Comparison of ENCODE assay signal across 12 cellular contexts in the genomic region with DNA sequence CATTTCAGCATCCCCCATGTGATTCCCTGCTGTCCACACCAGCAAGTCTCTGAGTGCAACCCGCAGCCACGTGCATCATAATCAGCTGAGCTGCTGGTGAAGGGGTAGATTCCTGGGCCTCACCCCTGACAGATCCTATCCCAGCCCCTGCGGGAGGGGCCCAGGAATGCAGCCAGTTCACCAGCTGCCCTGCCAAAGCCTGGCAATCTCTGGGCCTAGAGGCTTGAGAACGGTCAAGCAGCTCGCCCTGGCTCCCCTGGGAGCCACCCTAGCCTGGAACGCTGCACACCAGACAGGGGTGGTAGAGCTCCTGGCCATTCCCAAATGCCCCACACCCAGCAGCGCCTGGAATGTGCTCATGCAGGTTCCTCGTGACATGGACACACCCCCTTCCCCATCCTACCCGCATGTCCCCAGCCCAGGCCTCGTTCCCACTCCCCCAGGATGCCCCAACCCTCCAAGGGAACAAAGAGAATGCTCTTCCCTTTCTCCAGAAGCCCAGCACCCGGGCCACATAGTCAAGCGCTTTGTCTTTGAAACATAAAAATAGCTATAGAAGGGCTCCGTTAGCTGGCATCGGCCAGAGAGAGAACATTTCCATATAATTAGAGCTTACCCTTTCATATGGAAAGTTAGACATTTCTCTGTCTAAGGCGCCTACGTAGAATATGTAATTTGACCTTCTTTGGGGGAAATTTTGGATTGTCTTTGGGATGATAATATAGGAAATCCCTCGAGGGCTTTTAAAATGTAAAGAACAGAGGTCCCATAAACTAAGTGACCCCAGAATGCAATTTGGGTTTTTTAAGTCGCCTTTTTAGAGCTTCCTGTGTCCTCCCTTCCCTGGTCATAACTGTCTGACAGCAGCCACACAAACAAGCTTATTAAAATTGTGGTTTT. TPM values are rescaled to one million over a fixed set of nuclear protein-coding genes. Genes with fewer than 3 reads are reported as not detected.
DNase-seq lines count a peak whose midpoint lies in the region; ATAC-seq and TF ChIP-seq lines count a peak whose summit lies in the region.
"Had no signal": no experiment of that assay in that cellular context is flagged by ENCODE, and none has a peak within 500 bp of the region (broad histone marks: within the 10 kb centered on the region; RNA-seq: fewer than 3 reads in every experiment).

No MANE protein-coding gene starts in this region.

- no peak for TF ChIP-seq CTCF in fibroblast of villous mesenchyme (IDR thresholded peaks at IDR 0.05; ENCODE audit: insufficient read depth, low read depth, low read length)
- TF ChIP-seq CTCF in mesothelial cell of epicardium (IDR thresholded peaks at IDR 0.05; ENCODE audit: unreplicated experiment) = no peak
- no peak for TF ChIP-seq CTCF in tibial nerve (IDR thresholded peaks at IDR 0.05)

- no peak overlapping the region for H3K9ac ChIP-seq in NT2/D1 (ENCODE audit: insufficient read length, low read depth)

- peak overlapping the region; percentile 81 for H3K27ac Mint-ChIP-seq in mesothelial cell of epicardium

- WGBS in tibial nerve, 2 donors = 34 to 35% methylated on average over 14 to 16 of the region's 18 CpGs

- no peaks in the 10 kb centered on the region for H3K27me3 Mint-ChIP-seq in mesothelial cell of epicardium (ENCODE audit: low read depth)

- H3K4me3 ChIP-seq in NT2/D1 (ENCODE audit: insufficient read length, low read depth) (no peak overlapping the region), fibroblast of villous mesenchyme (ENCODE audit: low read depth, low read length) (no peak overlapping the region), tibial nerve (no peak overlapping the region)

- H3K9me3 Mint-ChIP-seq in mesothelial cell of epicardium = no peaks in the 10 kb centered on the region
- H3K9me3 Mint-ChIP-seq: activated T-cell treated with anti-CD3 and anti-CD28 coated beads, Interleukin-2, amount 50 U/mL, for 4 hours had no signal

- no peaks in the 10 kb centered on the region for H3K9me3 ChIP-seq in NT2/D1 (ENCODE audit: insufficient read depth, low read length)
- no peaks in the 10 kb centered on the region for H3K9me3 ChIP-seq in tibial nerve

- ATAC-seq in HG02642 (IDR thresholded peaks at IDR 0.05; ENCODE audit: poor library complexity, unreplicated experiment) = no peak
- ATAC-seq: activated T-cell treated with anti-CD3 and anti-CD28 coated beads, Interleukin-2, amount 50 U/mL, for 4 hours; left colon had no signal

- peaks cover 17% of the 10 kb centered on the region for H3K4me1 Mint-ChIP-seq in mesothelial cell of epicardium

- H3K36me3 Mint-ChIP-seq in mesothelial cell of epicardium = peaks cover 8% of the 10 kb centered on the region

- peaks cover 26% of the 10 kb centered on the region for H3K4me1 ChIP-seq in NT2/D1 (ENCODE audit: insufficient read depth, insufficient read length)
- peaks cover 3 to 100% (median 68%) of the 10 kb centered on the region in 4 donors for H3K4me1 ChIP-seq in tibial nerve

- H3K27me3 ChIP-seq in NT2/D1 (ENCODE audit: insufficient read depth, insufficient read length) = no peaks in the 10 kb centered on the region
- no peaks in the 10 kb centered on the region for H3K27me3 ChIP-seq in tibial nerve

- peaks cover 51% of the 10 kb centered on the region for H3K36me3 ChIP-seq in NT2/D1 (ENCODE audit: insufficient read depth, insufficient read length, low read length)
- H3K36me3 ChIP-seq in tibial nerve = peaks cover 0 to 15% (median 0%) of the 10 kb centered on the region in 3 donors

- TF ChIP-seq POLR2A in tibial nerve (IDR thresholded peaks at IDR 0.05) = no peak

- DNase-seq in NT2/D1 (ENCODE audit: low read depth, low spot score) (peak; percentile 35), fibroblast of villous mesenchyme (ENCODE audit: low read depth) (peak; percentile 81), mesothelial cell of epicardium (ENCODE audit: low spot score in 2 of 2, unreplicated experiment in 2 of 2) (no peak), tibial nerve (ENCODE audit: low spot score in 2 of 2) (no peak), NOMO-1 treated with dmso at 0.1 percent for 144 hours (lab: John Stamatoyannopoulos, UW; ENCODE audit: unreplicated experiment) (no peak), SHP77 treated with DMSO at 0.1 percent for 48 hours (lab: John Stamatoyannopoulos, UW) (no peak), kidney glomerular epithelial cell (lab: John Stamatoyannopoulos, UW) (no peak)
- DNase-seq: activated T-cell treated with anti-CD3 and anti-CD28 coated beads, Interleukin-2, amount 50 U/mL, for 4 hours; GDM1; left colon; T-helper 2 cell had no signal

- TF ChIP-seq EP300 in tibial nerve (IDR thresholded peaks at IDR 0.05) = peak; percentile 56 to 71

- peak overlapping the region; percentile 41 to 92 (median 72) for H3K27ac ChIP-seq in tibial nerve

- no peak overlapping the region for H3K4me3 Mint-ChIP-seq in mesothelial cell of epicardium
- H3K4me3 Mint-ChIP-seq: activated T-cell treated with anti-CD3 and anti-CD28 coated beads, Interleukin-2, amount 50 U/mL, for 4 hours had no signal

RNA-seq across cellular contexts. Expression of a gene that starts 3.4 kb away (rescaled TPM):
- total RNA-seq in fibroblast of villous mesenchyme (3.9 and 5.6 TPM in 2 replicates), mesothelial cell of epicardium (3.2 to 4.2 TPM (median 3.8 TPM) in 3 replicates), tibial nerve (10 to 100 TPM in 2 of 4 donors, 1 to 10 TPM in 2; 6.5 to 35.1 (median 9.9) TPM)
- total RNA-seq: activated T-cell treated with anti-CD3 and anti-CD28 coated beads, Interleukin-2, amount 50 U/mL, for 4 hours had no signal

RNA-seq across cellular contexts. Expression of a gene that starts 25.6 kb away (rescaled TPM):
- total RNA-seq in fibroblast of villous mesenchyme (157 and 189 TPM in 2 replicates), mesothelial cell of epicardium (106 to 109 TPM (median 106 TPM) in 3 replicates), tibial nerve (100 to 1,000 TPM; 187 to 456 (median 339) TPM)

RNA-seq across cellular contexts. Expression of a gene that starts 59.0 kb away (rescaled TPM):
- 32.4 and 33.5 TPM in 2 replicates for total RNA-seq in fibroblast of villous mesenchyme
- total RNA-seq in mesothelial cell of epicardium = 62.0 to 63.0 TPM (median 62.5 TPM) in 3 replicates
- 10 to 100 TPM; 50.9 to 64.9 (median 59.9) TPM for total RNA-seq in tibial nerve

Comparison
In these comparisons a context has a peak if more than half of its experiments do, and no peak if none do; other contexts are left out.
1. DNase-seq: peak in NT2/D1 (single experiment) and fibroblast of villous mesenchyme (single experiment); none in mesothelial cell of epicardium (0 of 2), tibial nerve (0 of 2), NOMO-1 treated with dmso at 0.1 percent for 144 hours (single experiment), SHP77 treated with DMSO at 0.1 percent for 48 hours (single experiment) and kidney glomerular epithelial cell (single experiment).